ENCODE assay signal across 8 cellular contexts in the genomic region with DNA sequence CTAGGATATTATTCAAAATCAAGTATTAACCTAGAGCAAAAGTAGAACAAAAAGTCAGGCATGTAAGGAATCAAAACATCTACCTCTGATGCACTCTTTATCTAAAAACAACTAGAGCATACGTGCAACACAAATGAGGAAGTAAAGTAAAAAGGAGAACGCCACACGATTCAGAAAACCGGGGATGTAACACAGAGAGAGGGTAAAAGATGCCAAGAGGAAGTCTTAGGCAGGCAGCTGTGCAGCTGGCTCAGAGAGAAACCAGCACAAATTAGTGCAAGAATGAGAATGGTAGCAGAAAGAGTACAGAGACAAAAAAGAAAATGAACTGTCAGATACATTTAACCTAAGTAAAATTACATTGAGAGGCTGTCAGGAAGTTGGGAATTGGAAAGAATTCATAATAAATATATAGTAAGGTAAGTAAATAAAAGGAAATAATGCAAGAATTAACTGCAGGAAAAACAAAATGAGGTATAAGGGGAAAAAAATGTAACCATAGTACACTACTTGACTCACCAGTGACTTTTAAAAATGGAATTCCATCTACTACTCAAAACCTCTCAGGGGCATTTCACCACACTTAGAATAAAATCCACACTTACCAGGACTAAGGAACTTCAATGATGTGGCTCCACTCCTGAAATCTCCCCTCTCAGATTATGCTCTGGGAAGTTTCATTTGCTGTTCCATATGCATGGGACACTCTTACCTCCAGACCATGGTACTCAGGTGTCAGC. TPM values are rescaled to one million over a fixed set of nuclear protein-coding genes. Genes with fewer than 3 reads are reported as not detected.
DNase-seq lines count a peak whose midpoint lies in the region; ATAC-seq and TF ChIP-seq lines count a peak whose summit lies in the region.

No MANE protein-coding gene starts in this region.

- peaks cover 6% of the 10 kb centered on the region for H3K9me3 Mint-ChIP-seq in GM23338
- no peaks in the 10 kb centered on the region for H3K9me3 Mint-ChIP-seq in immature natural killer cell

- 88 to 89% methylated on average over 4 of the region's 4 CpGs for WGBS in aorta, 2 donors

- H3K27me3 ChIP-seq in GM23338 (ENCODE audit: insufficient read depth) (no peaks in the 10 kb centered on the region), Karpas-422 (ENCODE audit: low read length) (no peaks in the 10 kb centered on the region), aorta (ENCODE audit: control insufficient read depth in 1 of 2, insufficient read depth in 2 of 2, low read length in 1 of 2) (no peaks in the 10 kb centered on the region)

- H3K9ac ChIP-seq in Karpas-422 (ENCODE audit: low read length), result peak overlapping the region; percentile 55

- H3K4me1 ChIP-seq in GM23338 (ENCODE audit: insufficient read depth), result peaks cover 64% of the 10 kb centered on the region
- peaks cover 43% of the 10 kb centered on the region for H3K4me1 ChIP-seq in Karpas-422 (ENCODE audit: low read length)
- no peaks in the 10 kb centered on the region for H3K4me1 ChIP-seq in aorta (ENCODE audit: control insufficient read depth in 1 of 2, insufficient read depth in 2 of 2, low read length in 2 of 2)

- peaks cover under 1% of the 10 kb centered on the region; the same call in 1 of the 2 replicates for H3K9me2 ChIP-seq in GM23338 (ENCODE audit: insufficient read depth)
- H3K9me2 ChIP-seq in Karpas-422 (replicated peaks; ENCODE audit: insufficient read depth, low read length), result no peaks in the 10 kb centered on the region

- peaks cover 60% of the 10 kb centered on the region for H3K36me3 Mint-ChIP-seq in GM23338 (ENCODE audit: low read depth)
- no peaks in the 10 kb centered on the region for H3K36me3 Mint-ChIP-seq in immature natural killer cell

- intact Hi-C loops in aorta (cut with DNase I), result no loop called here

- H3K9me3 ChIP-seq in Karpas-422 (ENCODE audit: low read length), result no peaks in the 10 kb centered on the region
- H3K9me3 ChIP-seq in aorta (ENCODE audit: control insufficient read depth, low read length), result no peaks in the 10 kb centered on the region

- TF ChIP-seq CTCF in GM23338 (conservative IDR thresholded peaks at IDR 0.05; ENCODE audit: low read depth in 2 of 2), result no peak

- no peak overlapping the region for H3K4me3 ChIP-seq in GM23338
- peak overlapping the region; percentile 41 for H3K4me3 ChIP-seq in Karpas-422 (ENCODE audit: low read length)
- H3K4me3 ChIP-seq in aorta (ENCODE audit: low read length in 2 of 2), result no peak overlapping the region

- H4K20me1 ChIP-seq in GM23338 (replicated peaks; ENCODE audit: insufficient read depth) (no peaks in the 10 kb centered on the region), Karpas-422 (ENCODE audit: insufficient read depth, low read depth, low read length) (no peaks in the 10 kb centered on the region)

- H3K4me1 Mint-ChIP-seq in GM23338 (peaks cover 60% of the 10 kb centered on the region), immature natural killer cell (no peaks in the 10 kb centered on the region)

- peak; percentile 78 for ATAC-seq in GM18508 (IDR thresholded peaks at IDR 0.05; ENCODE audit: insufficient read depth, unreplicated experiment)
- ATAC-seq in GM23338, result no peak
- ATAC-seq in aorta (ENCODE audit: low FRiP score), result no peak

- no peak for DNase-seq in GM23338 (ENCODE audit: low spot score)
- DNase-seq in Karpas-422, result peak; percentile 92
- peak; percentile 45 for DNase-seq in hepatic stellate cell (ENCODE audit: low spot score)
- DNase-seq in immature natural killer cell, result no peak
- no peak for DNase-seq in COLO668 (lab: John Stamatoyannopoulos, UW; ENCODE audit: unreplicated experiment)
- no peak for DNase-seq in NK-92 (lab: John Stamatoyannopoulos, UW; ENCODE audit: unreplicated experiment)
- no peak for DNase-seq in aorta

- no peaks in the 10 kb centered on the region for H3F3A ChIP-seq in GM23338 (replicated peaks; ENCODE audit: low read depth)

- peaks cover 9% of the 10 kb centered on the region for H3K27me3 Mint-ChIP-seq in GM23338 (ENCODE audit: insufficient read depth, low read depth, poor library complexity)
- H3K27me3 Mint-ChIP-seq in immature natural killer cell (ENCODE audit: low read depth in 3 of 3), result peaks cover 0 to 5% (median 4%) of the 10 kb centered on the region in 3 donors

- H3K4me3 Mint-ChIP-seq in GM23338, result no peak overlapping the region; the same call in 2 of the 3 replicates
- H3K4me3 Mint-ChIP-seq in immature natural killer cell, result no peak overlapping the region

- H3K27ac Mint-ChIP-seq in GM23338 (no peak overlapping the region), immature natural killer cell (no peak overlapping the region)

- peaks cover 100% of the 10 kb centered on the region for H3K79me2 ChIP-seq in GM23338 (replicated peaks; ENCODE audit: insufficient read depth)
- peaks cover 95% of the 10 kb centered on the region for H3K79me2 ChIP-seq in Karpas-422 (ENCODE audit: low read length)

- H3K27ac ChIP-seq in GM23338 (ENCODE audit: low read depth) (no peak overlapping the region), Karpas-422 (ENCODE audit: low read length) (peak overlapping the region; percentile 83), aorta (ENCODE audit: low read depth in 1 of 2, low read length in 2 of 2) (no peak overlapping the region)

- H3K36me3 ChIP-seq in GM23338 (ENCODE audit: insufficient read depth), result no peaks in the 10 kb centered on the region
- 0 out of 2 replicates have a peak, but pooled peaks cover 5% of the 10 kb centered on the region for H3K36me3 ChIP-seq in Karpas-422 (ENCODE audit: insufficient read depth, low read length)
- H3K36me3 ChIP-seq in aorta (ENCODE audit: control insufficient read depth in 1 of 2, insufficient read depth in 2 of 2, low read length in 1 of 2), result no peaks in the 10 kb centered on the region

- peak overlapping the region; percentile 43 for H3K4me2 ChIP-seq in GM23338
- peak overlapping the region; percentile 75 for H3K4me2 ChIP-seq in Karpas-422 (ENCODE audit: low read depth, low read length, poor library complexity, severe bottlenecking)

- H2AFZ ChIP-seq in GM23338 (no peak overlapping the region), Karpas-422 (ENCODE audit: low read length) (no peak overlapping the region)

TF ChIP-seq in GM23338, 12 proteins besides CTCF, POLR2A, EP300 and RAD21:
- TF ChIP-seq JUNB (IDR thresholded peaks at IDR 0.05; ENCODE audit: unreplicated experiment) (no peak), NANOG (IDR thresholded peaks at IDR 0.05; ENCODE audit: borderline replicate concordance) (no peak), EZH2phosphoT487 (IDR thresholded peaks at IDR 0.05; ENCODE audit: unreplicated experiment) (no peak), ZNF114 (CRISPR knock-in tag; IDR thresholded peaks at IDR 0.05) (no peak)

RNA-seq across cellular contexts. Expression of gene BCAT1, which starts 17.1 kb away (rescaled TPM):
- total RNA-seq in GM23338 (2014; rRNA removed; shearing (Covaris generic)), result 176 and 181 TPM in 2 replicates
- 47.3 and 53.6 TPM in 2 replicates for polyA plus RNA-seq in GM23338 (2016; fragmentation: Nextera tagmentation; extraction: Ambion mirVana)
- 183 and 190 TPM in 2 replicates for total RNA-seq in Karpas-422 (2014; rRNA removed; shearing (Covaris generic); ENCODE audit: low replicate concordance)
- under 1 TPM in 2 of 3 donors, not detected in 1; 0.10 to 0.20 TPM for polyA plus RNA-seq in immature natural killer cell
- total RNA-seq in aorta, result 10 to 100 TPM; 27.7 to 47.3 TPM
- polyA plus RNA-seq in aorta, result 10 to 100 TPM in 1 of 2 donors, 1 to 10 TPM in 1; 3.8 to 15.9 TPM

Comparison
In these comparisons a context has a peak if more than half of its experiments do, and no peak if none do; other contexts are left out.
1. DNase-seq: peak in Karpas-422 (single experiment) and hepatic stellate cell (single experiment); none in GM23338 (single experiment), immature natural killer cell (0 of 3), COLO668 (single experiment), NK-92 (single experiment) and aorta (0 of 2).